ENCODE assay signal across 2 cellular contexts in the genomic region with DNA sequence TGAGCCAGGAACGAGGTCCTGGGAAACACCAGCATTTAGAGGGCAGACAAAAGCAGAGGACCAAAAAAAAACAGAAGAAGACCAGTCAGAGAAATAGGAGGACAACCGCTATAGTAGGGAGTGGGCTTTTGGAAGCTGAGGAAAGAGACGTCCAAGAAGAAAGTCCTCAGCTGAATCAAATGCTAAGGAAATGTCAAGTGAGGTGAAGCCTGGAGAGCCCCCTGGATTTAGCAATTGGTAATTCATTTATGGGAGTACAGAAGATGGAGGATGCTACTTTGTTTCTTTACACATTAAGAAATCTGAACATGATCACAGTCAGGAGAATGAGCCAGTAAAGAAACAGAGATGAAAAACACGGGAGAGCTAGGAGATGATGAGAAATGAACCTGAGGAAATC.
TF ChIP-seq lines count a peak whose summit lies in the region.

No MANE protein-coding gene starts in this region.

TF ChIP-seq in GM23338, 12 proteins besides CTCF, POLR2A, EP300 and RAD21 (continued from another document):
- TF ChIP-seq, protein P1, sequence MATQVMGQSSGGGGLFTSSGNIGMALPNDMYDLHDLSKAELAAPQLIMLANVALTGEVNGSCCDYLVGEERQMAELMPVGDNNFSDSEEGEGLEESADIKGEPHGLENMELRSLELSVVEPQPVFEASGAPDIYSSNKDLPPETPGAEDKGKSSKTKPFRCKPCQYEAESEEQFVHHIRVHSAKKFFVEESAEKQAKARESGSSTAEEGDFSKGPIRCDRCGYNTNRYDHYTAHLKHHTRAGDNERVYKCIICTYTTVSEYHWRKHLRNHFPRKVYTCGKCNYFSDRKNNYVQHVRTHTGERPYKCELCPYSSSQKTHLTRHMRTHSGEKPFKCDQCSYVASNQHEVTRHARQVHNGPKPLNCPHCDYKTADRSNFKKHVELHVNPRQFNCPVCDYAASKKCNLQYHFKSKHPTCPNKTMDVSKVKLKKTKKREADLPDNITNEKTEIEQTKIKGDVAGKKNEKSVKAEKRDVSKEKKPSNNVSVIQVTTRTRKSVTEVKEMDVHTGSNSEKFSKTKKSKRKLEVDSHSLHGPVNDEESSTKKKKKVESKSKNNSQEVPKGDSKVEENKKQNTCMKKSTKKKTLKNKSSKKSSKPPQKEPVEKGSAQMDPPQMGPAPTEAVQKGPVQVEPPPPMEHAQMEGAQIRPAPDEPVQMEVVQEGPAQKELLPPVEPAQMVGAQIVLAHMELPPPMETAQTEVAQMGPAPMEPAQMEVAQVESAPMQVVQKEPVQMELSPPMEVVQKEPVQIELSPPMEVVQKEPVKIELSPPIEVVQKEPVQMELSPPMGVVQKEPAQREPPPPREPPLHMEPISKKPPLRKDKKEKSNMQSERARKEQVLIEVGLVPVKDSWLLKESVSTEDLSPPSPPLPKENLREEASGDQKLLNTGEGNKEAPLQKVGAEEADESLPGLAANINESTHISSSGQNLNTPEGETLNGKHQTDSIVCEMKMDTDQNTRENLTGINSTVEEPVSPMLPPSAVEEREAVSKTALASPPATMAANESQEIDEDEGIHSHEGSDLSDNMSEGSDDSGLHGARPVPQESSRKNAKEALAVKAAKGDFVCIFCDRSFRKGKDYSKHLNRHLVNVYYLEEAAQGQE (IDR thresholded peaks at IDR 0.05; ENCODE audit: unreplicated experiment) = no peak
- TF ChIP-seq JUNB (IDR thresholded peaks at IDR 0.05; ENCODE audit: unreplicated experiment) = no peak
- no peak for TF ChIP-seq EZH2 (IDR thresholded peaks at IDR 0.05; ENCODE audit: low read depth, unreplicated experiment)
- TF ChIP-seq, protein P2, sequence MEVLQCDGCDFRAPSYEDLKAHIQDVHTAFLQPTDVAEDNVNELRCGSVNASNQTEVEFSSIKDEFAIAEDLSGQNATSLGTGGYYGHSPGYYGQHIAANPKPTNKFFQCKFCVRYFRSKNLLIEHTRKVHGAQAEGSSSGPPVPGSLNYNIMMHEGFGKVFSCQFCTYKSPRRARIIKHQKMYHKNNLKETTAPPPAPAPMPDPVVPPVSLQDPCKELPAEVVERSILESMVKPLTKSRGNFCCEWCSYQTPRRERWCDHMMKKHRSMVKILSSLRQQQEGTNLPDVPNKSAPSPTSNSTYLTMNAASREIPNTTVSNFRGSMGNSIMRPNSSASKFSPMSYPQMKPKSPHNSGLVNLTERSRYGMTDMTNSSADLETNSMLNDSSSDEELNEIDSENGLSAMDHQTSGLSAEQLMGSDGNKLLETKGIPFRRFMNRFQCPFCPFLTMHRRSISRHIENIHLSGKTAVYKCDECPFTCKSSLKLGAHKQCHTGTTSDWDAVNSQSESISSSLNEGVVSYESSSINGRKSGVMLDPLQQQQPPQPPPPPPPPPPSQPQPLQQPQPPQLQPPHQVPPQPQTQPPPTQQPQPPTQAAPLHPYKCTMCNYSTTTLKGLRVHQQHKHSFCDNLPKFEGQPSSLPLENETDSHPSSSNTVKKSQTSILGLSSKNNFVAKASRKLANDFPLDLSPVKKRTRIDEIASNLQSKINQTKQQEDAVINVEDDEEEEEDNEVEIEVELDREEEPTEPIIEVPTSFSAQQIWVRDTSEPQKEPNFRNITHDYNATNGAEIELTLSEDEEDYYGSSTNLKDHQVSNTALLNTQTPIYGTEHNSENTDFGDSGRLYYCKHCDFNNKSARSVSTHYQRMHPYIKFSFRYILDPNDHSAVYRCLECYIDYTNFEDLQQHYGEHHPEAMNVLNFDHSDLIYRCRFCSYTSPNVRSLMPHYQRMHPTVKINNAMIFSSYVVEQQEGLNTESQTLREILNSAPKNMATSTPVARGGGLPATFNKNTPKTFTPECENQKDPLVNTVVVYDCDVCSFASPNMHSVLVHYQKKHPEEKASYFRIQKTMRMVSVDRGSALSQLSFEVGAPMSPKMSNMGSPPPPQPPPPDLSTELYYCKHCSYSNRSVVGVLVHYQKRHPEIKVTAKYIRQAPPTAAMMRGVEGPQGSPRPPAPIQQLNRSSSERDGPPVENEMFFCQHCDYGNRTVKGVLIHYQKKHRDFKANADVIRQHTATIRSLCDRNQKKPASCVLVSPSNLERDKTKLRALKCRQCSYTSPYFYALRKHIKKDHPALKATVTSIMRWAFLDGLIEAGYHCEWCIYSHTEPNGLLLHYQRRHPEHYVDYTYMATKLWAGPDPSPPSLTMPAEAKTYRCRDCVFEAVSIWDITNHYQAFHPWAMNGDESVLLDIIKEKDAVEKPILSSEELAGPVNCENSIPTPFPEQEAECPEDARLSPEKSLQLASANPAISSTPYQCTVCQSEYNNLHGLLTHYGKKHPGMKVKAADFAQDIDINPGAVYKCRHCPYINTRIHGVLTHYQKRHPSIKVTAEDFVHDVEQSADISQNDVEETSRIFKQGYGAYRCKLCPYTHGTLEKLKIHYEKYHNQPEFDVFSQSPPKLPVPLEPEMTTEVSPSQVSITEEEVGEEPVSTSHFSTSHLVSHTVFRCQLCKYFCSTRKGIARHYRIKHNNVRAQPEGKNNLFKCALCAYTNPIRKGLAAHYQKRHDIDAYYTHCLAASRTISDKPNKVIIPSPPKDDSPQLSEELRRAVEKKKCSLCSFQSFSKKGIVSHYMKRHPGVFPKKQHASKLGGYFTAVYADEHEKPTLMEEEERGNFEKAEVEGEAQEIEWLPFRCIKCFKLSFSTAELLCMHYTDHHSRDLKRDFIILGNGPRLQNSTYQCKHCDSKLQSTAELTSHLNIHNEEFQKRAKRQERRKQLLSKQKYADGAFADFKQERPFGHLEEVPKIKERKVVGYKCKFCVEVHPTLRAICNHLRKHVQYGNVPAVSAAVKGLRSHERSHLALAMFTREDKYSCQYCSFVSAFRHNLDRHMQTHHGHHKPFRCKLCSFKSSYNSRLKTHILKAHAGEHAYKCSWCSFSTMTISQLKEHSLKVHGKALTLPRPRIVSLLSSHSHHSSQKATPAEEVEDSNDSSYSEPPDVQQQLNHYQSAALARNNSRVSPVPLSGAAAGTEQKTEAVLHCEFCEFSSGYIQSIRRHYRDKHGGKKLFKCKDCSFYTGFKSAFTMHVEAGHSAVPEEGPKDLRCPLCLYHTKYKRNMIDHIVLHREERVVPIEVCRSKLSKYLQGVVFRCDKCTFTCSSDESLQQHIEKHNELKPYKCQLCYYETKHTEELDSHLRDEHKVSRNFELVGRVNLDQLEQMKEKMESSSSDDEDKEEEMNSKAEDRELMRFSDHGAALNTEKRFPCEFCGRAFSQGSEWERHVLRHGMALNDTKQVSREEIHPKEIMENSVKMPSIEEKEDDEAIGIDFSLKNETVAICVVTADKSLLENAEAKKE (CRISPR knock-in tag; IDR thresholded peaks at IDR 0.05) = no peak

TF ChIP-seq in HepG2, 621 proteins besides CTCF, POLR2A, EP300 and RAD21 (continued from another document):
- TF ChIP-seq, protein P3, sequence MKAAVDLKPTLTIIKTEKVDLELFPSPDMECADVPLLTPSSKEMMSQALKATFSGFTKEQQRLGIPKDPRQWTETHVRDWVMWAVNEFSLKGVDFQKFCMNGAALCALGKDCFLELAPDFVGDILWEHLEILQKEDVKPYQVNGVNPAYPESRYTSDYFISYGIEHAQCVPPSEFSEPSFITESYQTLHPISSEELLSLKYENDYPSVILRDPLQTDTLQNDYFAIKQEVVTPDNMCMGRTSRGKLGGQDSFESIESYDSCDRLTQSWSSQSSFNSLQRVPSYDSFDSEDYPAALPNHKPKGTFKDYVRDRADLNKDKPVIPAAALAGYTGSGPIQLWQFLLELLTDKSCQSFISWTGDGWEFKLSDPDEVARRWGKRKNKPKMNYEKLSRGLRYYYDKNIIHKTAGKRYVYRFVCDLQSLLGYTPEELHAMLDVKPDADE (CRISPR knock-in tag; IDR thresholded peaks at IDR 0.05) = no peak
- TF ChIP-seq ZNF331 (CRISPR knock-in tag; IDR thresholded peaks at IDR 0.05) (no peak), RFX5 (IDR thresholded peaks at IDR 0.05; ENCODE audit: low read depth, low read length) (no peak), MXI1 (IDR thresholded peaks at IDR 0.05; ENCODE audit: borderline replicate concordance, low read depth, low read length) (no peak), MBD4 (IDR thresholded peaks at IDR 0.05; ENCODE audit: borderline replicate concordance, low read length) (no peak), MAF1 (CRISPR knock-in tag; IDR thresholded peaks at IDR 0.05; ENCODE audit: borderline replicate concordance) (no peak), ADNP (CRISPR knock-in tag; IDR thresholded peaks at IDR 0.05) (no peak)
- TF ChIP-seq, protein P4, sequence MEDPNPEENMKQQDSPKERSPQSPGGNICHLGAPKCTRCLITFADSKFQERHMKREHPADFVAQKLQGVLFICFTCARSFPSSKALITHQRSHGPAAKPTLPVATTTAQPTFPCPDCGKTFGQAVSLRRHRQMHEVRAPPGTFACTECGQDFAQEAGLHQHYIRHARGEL (CRISPR knock-in tag; IDR thresholded peaks at IDR 0.05) = no peak
- TF ChIP-seq, protein P5, sequence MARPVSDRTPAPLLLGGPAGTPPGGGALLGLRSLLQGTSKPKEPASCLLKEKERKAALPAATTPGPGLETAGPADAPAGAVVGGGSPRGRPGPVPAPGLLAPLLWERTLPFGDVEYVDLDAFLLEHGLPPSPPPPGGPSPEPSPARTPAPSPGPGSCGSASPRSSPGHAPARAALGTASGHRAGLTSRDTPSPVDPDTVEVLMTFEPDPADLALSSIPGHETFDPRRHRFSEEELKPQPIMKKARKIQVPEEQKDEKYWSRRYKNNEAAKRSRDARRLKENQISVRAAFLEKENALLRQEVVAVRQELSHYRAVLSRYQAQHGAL (CRISPR knock-in tag; IDR thresholded peaks at IDR 0.05; ENCODE audit: not compliant biosample characterization) = no peak
